8 cellular contexts compared by ENCODE assay signal in the genomic region with DNA sequence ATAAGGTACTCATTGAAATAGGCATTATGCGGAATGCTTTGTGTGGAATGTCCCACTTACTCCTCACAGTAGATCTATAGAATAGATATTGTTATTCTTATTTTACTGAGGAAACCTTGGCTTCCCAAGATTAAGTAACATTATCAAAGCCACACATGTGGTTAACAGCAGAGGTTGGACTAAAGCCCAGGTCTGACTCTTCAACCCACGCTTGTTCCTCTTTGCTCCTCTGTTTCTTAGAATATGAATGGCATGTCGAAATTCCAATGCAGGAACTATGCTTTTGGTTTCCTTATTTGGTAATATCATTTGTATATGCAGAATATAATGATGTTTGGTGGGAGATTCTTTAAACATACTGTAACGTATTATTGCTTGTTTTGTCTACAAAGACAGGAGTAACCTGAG.
DNase-seq lines count a peak whose midpoint lies in the region.

No MANE protein-coding gene starts in this region.

- in situ Hi-C loops in KBM-7 (cut with MboI; ENCODE audit: low pct_unique_long_range_greater_than_20kb, low sequenced_read_pairs): no loop called here

- peak; percentile 84 for DNase-seq in KBM-7
- DNase-seq in astrocyte of the hippocampus (ENCODE audit: low read depth, low spot score): peak; percentile 96
- DNase-seq in hepatic stellate cell (ENCODE audit: low spot score): peak; percentile 2
- DNase-seq in stromal cell of bone marrow (ENCODE audit: low read depth): peak; percentile 74
- DNase-seq in activated CD4-positive, alpha-beta T cell treated with anti-CD3 and anti-CD28 coated beads, Interleukin-2, amount 50 U/mL, for 4 hours: no peak
- no peak for DNase-seq in NCI-H146 (lab: John Stamatoyannopoulos, UW)
- DNase-seq in NCI-H1417 treated with DMSO at 0.1 percent for 48 hours (lab: John Stamatoyannopoulos, UW): no peak
- no peak for DNase-seq in HK-2 (ENCODE audit: unreplicated experiment)

Comparison
In these comparisons a context has a peak if more than half of its experiments do, and no peak if none do; other contexts are left out.
1. DNase-seq: peak in KBM-7 (single experiment), astrocyte of the hippocampus (single experiment), hepatic stellate cell (single experiment) and stromal cell of bone marrow (single experiment); none in activated CD4-positive, alpha-beta T cell treated with anti-CD3 and anti-CD28 coated beads, Interleukin-2, amount 50 U/mL, for 4 hours (0 of 2), NCI-H146 (single experiment), NCI-H1417 treated with DMSO at 0.1 percent for 48 hours (single experiment) and HK-2 (single experiment).